Comparison of ENCODE assay signal across 43 cellular contexts in the genomic region with DNA sequence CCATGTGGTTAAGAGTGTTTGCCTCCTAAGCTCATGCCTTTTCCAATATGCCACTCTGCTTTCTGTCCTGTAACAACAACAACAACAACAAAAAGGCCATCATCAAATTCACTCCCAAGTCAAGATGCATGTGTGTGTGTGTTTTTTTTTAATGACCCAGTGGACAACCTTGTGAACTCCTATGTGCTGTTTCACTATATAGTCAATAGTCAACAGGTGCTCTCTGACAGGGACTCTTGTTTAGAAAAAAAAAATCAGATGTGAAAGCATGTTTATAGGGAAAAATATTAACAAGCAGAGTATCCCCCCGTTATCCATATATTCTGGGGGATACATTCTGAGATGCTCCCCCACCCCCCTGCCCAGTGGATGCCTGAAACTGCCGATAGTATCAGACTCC. TPM values are rescaled to one million over a fixed set of nuclear protein-coding genes. Genes with fewer than 3 reads are reported as not detected.
"Had no signal": no experiment of that assay in that cellular context is flagged by ENCODE, and none has a peak within 500 bp of the region (broad histone marks: within the 10 kb centered on the region; RNA-seq: fewer than 3 reads in every experiment).

No MANE protein-coding gene starts in this region.

- H3K27me3 ChIP-seq: adrenal gland, ascending aorta, body of pancreas, brain microvascular endothelial cell, cardiac muscle cell had no signal

- FAIRE-seq: bronchial epithelial cell had no signal

- ATAC-seq: activated naive CD4-positive, alpha-beta T cell treated with anti-CD3 and anti-CD28 coated beads, Interleukin-2, amount 50 U/mL, for 72 hours; activated naive CD8-positive, alpha-beta T cell treated with anti-CD3 and anti-CD28 coated beads, Interleukin-2, amount 50 U/mL, for 24 hours; activated T-cell treated with anti-CD3 and anti-CD28 coated beads, Interleukin-2, amount 50 U/mL, for 4 hours; activated T-cell treated with anti-CD3 and anti-CD28 coated beads, Interleukin-2, amount 50 U/mL, for 72 hours; activated T-helper 17 cell treated with anti-CD3 and anti-CD28 coated beads, Interleukin-2, amount 50 U/mL, for 72 hours; body of pancreas had no signal

- H3K4me1 Mint-ChIP-seq: activated naive CD4-positive, alpha-beta T cell treated with anti-CD3 and anti-CD28 coated beads, Interleukin-2, amount 10 ng/mL, durations not matched to agents 7 days and 5 days; activated naive CD8-positive, alpha-beta T cell treated with anti-CD3 and anti-CD28 coated beads, Interleukin-2, amount 10 ng/mL, durations not matched to agents 7 days and 5 days; activated T-helper 17 cell treated with anti-CD3 and anti-CD28 coated beads, Interleukin-2, amount 50 U/mL, for 72 hours; brain; central memory CD8-positive, alpha-beta T cell had no signal

- H3K36me3 ChIP-seq: adrenal gland, ascending aorta, brain microvascular endothelial cell, breast epithelium, cardiac muscle cell had no signal

- H3K4me1 ChIP-seq: adrenal gland, ascending aorta, body of pancreas, breast epithelium had no signal

- H3K27me3 Mint-ChIP-seq: activated naive CD4-positive, alpha-beta T cell treated with anti-CD3 and anti-CD28 coated beads, Interleukin-2, amount 10 ng/mL, durations not matched to agents 7 days and 5 days; activated naive CD4-positive, alpha-beta T cell treated with anti-CD3 and anti-CD28 coated beads, Interleukin-2, amount 50 U/mL, for 24 hours; activated naive CD8-positive, alpha-beta T cell; activated naive CD8-positive, alpha-beta T cell treated with anti-CD3 and anti-CD28 coated beads for 36 hours; activated naive CD8-positive, alpha-beta T cell treated with anti-CD3 and anti-CD28 coated beads, Interleukin-2, amount 10 ng/mL, durations not matched to agents 7 days and 5 days; activated naive CD8-positive, alpha-beta T cell treated with anti-CD3 and anti-CD28 coated beads, Interleukin-2, amount 50 U/mL, for 24 hours; activated T-helper 17 cell treated with anti-CD3 and anti-CD28 coated beads, Interleukin-2, amount 50 U/mL, for 72 hours had no signal

- H3K4me3 Mint-ChIP-seq: activated naive CD4-positive, alpha-beta T cell treated with anti-CD3 and anti-CD28 coated beads for 36 hours; activated naive CD4-positive, alpha-beta T cell treated with anti-CD3 and anti-CD28 coated beads, Interleukin-2, amount 10 ng/mL, durations not matched to agents 7 days and 5 days; activated naive CD4-positive, alpha-beta T cell treated with anti-CD3 and anti-CD28 coated beads, Interleukin-2, amount 50 U/mL, for 24 hours; activated naive CD8-positive, alpha-beta T cell; activated naive CD8-positive, alpha-beta T cell treated with anti-CD3 and anti-CD28 coated beads for 36 hours; activated naive CD8-positive, alpha-beta T cell treated with anti-CD3 and anti-CD28 coated beads, Interleukin-2, amount 10 ng/mL, durations not matched to agents 7 days and 5 days; activated naive CD8-positive, alpha-beta T cell treated with anti-CD3 and anti-CD28 coated beads, Interleukin-2, amount 50 U/mL, for 24 hours; activated T-cell treated with anti-CD3 and anti-CD28 coated beads, Interleukin-2, amount 50 U/mL, for 24 hours; activated T-cell treated with anti-CD3 and anti-CD28 coated beads, Interleukin-2, amount 50 U/mL, for 4 hours; activated T-cell treated with anti-CD3 and anti-CD28 coated beads, Interleukin-2, amount 50 U/mL, for 72 hours; activated T-helper 1 cell treated with anti-CD3 and anti-CD28 coated beads, Interleukin-12 subunit alpha, Interleukin-12 subunit beta, Interleukin-2, Interleukin-4 antibody, amounts not matched to agents 30 ng/mL and 10 ng/mL and 1 ng/mL, durations not matched to agents 14 hours and 24 hours and 36 hours; activated T-helper 17 cell treated with anti-CD3 and anti-CD28 coated beads, Interleukin-2, amount 50 U/mL, for 72 hours; brain; central memory CD8-positive, alpha-beta T cell had no signal

- H3K4me3 ChIP-seq: adrenal gland, ascending aorta, body of pancreas, breast epithelium, cardiac muscle cell had no signal

- DNase-seq: activated effector memory CD4-positive, alpha-beta T cell treated with anti-CD3 and anti-CD28 coated beads, Interleukin-2, amount 50 U/mL, for 16 hours; activated effector memory CD4-positive, alpha-beta T cell treated with Interleukin-2 at 50 U/mL for 16 hours; activated gamma-delta T cell; activated gamma-delta T cell treated with Interleukin-2 at 50 U/mL for 16 hours; activated naive CD4-positive, alpha-beta T cell; activated naive CD4-positive, alpha-beta T cell treated with anti-CD3 and anti-CD28 coated beads for 36 hours; activated naive CD4-positive, alpha-beta T cell treated with anti-CD3 and anti-CD28 coated beads, Interleukin-2, amount 10 ng/mL, durations not matched to agents 7 days and 5 days; activated naive CD4-positive, alpha-beta T cell treated with anti-CD3 and anti-CD28 coated beads, Interleukin-2, amount 50 U/mL, for 16 hours; activated naive CD4-positive, alpha-beta T cell treated with Interleukin-2 at 50 U/mL for 16 hours; activated naive CD8-positive, alpha-beta T cell treated with anti-CD3 and anti-CD28 coated beads for 36 hours; activated naive CD8-positive, alpha-beta T cell treated with anti-CD3 and anti-CD28 coated beads, Interleukin-2, amount 10 ng/mL, durations not matched to agents 7 days and 5 days; activated naive CD8-positive, alpha-beta T cell treated with anti-CD3 and anti-CD28 coated beads, Interleukin-2, amount 50 U/mL, for 24 hours; activated T-cell treated with anti-CD3 and anti-CD28 coated beads for 4 hours; activated T-cell treated with anti-CD3 and anti-CD28 coated beads, Interleukin-2, amount 50 U/mL, for 1 hour; activated T-cell treated with anti-CD3 and anti-CD28 coated beads, Interleukin-2, amount 50 U/mL, for 24 hours; activated T-cell treated with anti-CD3 and anti-CD28 coated beads, Interleukin-2, amount 50 U/mL, for 4 hours; activated T-cell treated with anti-CD3 and anti-CD28 coated beads, Interleukin-2, amount 50 U/mL, for 48 hours; activated T-cell treated with anti-CD3 and anti-CD28 coated beads, Interleukin-2, amount 50 U/mL, for 72 hours; adrenal gland; amniotic stem cell; amygdala; anterior cingulate cortex; aorta; body of pancreas; brain microvascular endothelial cell; caudate nucleus; central memory CD4-positive, alpha-beta T cell; cerebellar nuclear complex had no signal

- H3K9me3 Mint-ChIP-seq: activated naive CD4-positive, alpha-beta T cell treated with anti-CD3 and anti-CD28 coated beads, Interleukin-2, amount 50 U/mL, for 24 hours; activated T-cell treated with anti-CD3 and anti-CD28 coated beads, Interleukin-2, amount 50 U/mL, for 24 hours; activated T-cell treated with anti-CD3 and anti-CD28 coated beads, Interleukin-2, amount 50 U/mL, for 4 hours; activated T-helper 17 cell treated with anti-CD3 and anti-CD28 coated beads, Interleukin-2, amount 50 U/mL, for 72 hours; central memory CD8-positive, alpha-beta T cell had no signal

- H3K27ac ChIP-seq: adrenal gland, ascending aorta, body of pancreas, brain microvascular endothelial cell, breast epithelium, cardiac muscle cell had no signal

- H3K9me3 ChIP-seq: adrenal gland, body of pancreas had no signal

- H3K36me3 Mint-ChIP-seq: activated naive CD4-positive, alpha-beta T cell treated with anti-CD3 and anti-CD28 coated beads, Interleukin-2, amount 10 ng/mL, durations not matched to agents 7 days and 5 days had no signal

- H3K27ac Mint-ChIP-seq: activated naive CD4-positive, alpha-beta T cell treated with anti-CD3 and anti-CD28 coated beads for 36 hours; activated naive CD4-positive, alpha-beta T cell treated with anti-CD3 and anti-CD28 coated beads, Interleukin-2, amount 10 ng/mL, durations not matched to agents 7 days and 5 days; activated naive CD4-positive, alpha-beta T cell treated with anti-CD3 and anti-CD28 coated beads, Interleukin-2, amount 50 U/mL, for 24 hours; activated naive CD4-positive, alpha-beta T cell treated with anti-CD3 and anti-CD28 coated beads, Interleukin-2, amount 50 U/mL, for 72 hours; activated naive CD8-positive, alpha-beta T cell; activated naive CD8-positive, alpha-beta T cell treated with anti-CD3 and anti-CD28 coated beads for 36 hours; activated naive CD8-positive, alpha-beta T cell treated with anti-CD3 and anti-CD28 coated beads, Interleukin-2, amount 10 ng/mL, durations not matched to agents 7 days and 5 days; activated naive CD8-positive, alpha-beta T cell treated with anti-CD3 and anti-CD28 coated beads, Interleukin-2, amount 50 U/mL, for 24 hours; activated T-cell treated with anti-CD3 and anti-CD28 coated beads, Interleukin-2, amount 50 U/mL, for 24 hours; activated T-cell treated with anti-CD3 and anti-CD28 coated beads, Interleukin-2, amount 50 U/mL, for 72 hours; activated T-helper 1 cell treated with anti-CD3 and anti-CD28 coated beads, Interleukin-12 subunit alpha, Interleukin-12 subunit beta, Interleukin-2, Interleukin-4 antibody, amounts not matched to agents 30 ng/mL and 10 ng/mL and 1 ng/mL, durations not matched to agents 14 hours and 24 hours and 36 hours; activated T-helper 17 cell treated with anti-CD3 and anti-CD28 coated beads, Interleukin-2, amount 50 U/mL, for 72 hours; activated T-helper 2 cell treated with anti-CD3 and anti-CD28 coated beads, Interferon-gamma antibody, Interleukin-2, Interleukin-4, amounts not matched to agents 10 μg/mL and 5 μg/mL and 100 μg/mL, durations not matched to agents 14 hours and 24 hours and 36 hours; brain had no signal

RNA-seq across cellular contexts. Expression of gene BEND2, which starts 50.6 kb away (rescaled TPM):
- total RNA-seq: activated naive CD4-positive, alpha-beta T cell treated with anti-CD3 and anti-CD28 coated beads for 36 hours; activated naive CD4-positive, alpha-beta T cell treated with anti-CD3 and anti-CD28 coated beads, Interleukin-2, amount 50 U/mL, for 72 hours; activated naive CD8-positive, alpha-beta T cell treated with anti-CD3 and anti-CD28 coated beads for 36 hours; activated naive CD8-positive, alpha-beta T cell treated with anti-CD3 and anti-CD28 coated beads, Interleukin-2, amount 10 ng/mL, durations not matched to agents 7 days and 5 days; activated T-cell treated with anti-CD3 and anti-CD28 coated beads, Interleukin-2, amount 50 U/mL, for 4 hours; activated T-cell treated with anti-CD3 and anti-CD28 coated beads, Interleukin-2, amount 50 U/mL, for 72 hours; activated T-helper 1 cell treated with anti-CD3 and anti-CD28 coated beads, Interleukin-12 subunit alpha, Interleukin-12 subunit beta, Interleukin-2, Interleukin-4 antibody, amounts not matched to agents 30 ng/mL and 10 ng/mL and 1 ng/mL, durations not matched to agents 14 hours and 24 hours and 36 hours; activated T-helper 17 cell treated with anti-CD3 and anti-CD28 coated beads, Interleukin-2, amount 50 U/mL, for 72 hours; activated T-helper 2 cell treated with anti-CD3 and anti-CD28 coated beads, Interferon-gamma antibody, Interleukin-2, Interleukin-4, amounts not matched to agents 10 μg/mL and 5 μg/mL and 100 μg/mL, durations not matched to agents 14 hours and 24 hours and 36 hours; adrenal gland; aorta; ascending aorta; breast epithelium; bronchial epithelial cell; cardiac muscle cell; cerebellum; chondrocyte had no signal
- polyA plus RNA-seq: adipose tissue, adrenal gland, aorta, cardiac muscle cell had no signal
